Comparison of ENCODE assay signal across 12 cellular contexts in the genomic region with DNA sequence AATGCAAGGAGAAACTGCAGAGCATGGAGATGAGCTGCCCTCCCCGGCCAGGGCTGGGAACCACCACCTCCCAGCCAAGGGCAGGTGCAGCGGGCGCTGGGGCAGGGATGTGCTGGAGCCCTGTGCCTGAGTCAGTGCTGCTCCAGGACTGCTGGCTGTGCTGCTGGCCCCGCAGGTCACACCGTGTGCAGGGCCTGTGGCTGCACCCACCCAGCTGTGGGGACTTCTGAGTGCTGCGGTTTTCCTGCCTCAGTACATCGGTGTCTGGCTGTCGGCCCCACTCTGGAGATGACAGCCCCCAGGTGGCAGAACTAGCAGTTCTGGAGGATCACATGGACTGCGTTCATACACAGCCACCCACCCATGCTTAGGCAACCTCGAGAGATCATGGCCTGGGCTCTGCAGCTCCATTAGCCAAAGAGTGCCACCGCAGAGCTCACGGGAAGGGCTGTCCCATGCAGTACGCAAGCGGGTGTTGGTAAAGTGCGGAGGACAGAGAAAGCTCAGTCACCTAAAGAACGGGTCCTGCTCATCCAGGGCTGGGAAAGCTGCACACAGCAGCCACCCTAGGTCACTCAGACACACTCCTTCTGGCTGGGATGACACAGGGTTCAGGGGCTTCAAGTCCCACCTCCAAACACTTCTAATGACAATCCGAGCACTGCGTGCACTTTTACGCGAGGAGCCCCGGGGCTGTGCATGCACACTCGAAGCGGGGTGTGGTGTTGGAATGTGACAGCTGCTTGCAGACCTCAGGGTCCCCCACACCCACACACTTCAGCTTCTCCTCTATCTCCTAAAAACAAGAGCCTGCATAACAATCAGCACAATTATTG.
"Had no signal": no experiment of that assay in that cellular context is flagged by ENCODE, and none has a peak within 500 bp of the region (broad histone marks: within the 10 kb centered on the region; RNA-seq: fewer than 3 reads in every experiment).

No MANE protein-coding gene starts in this region.

- H3K27ac ChIP-seq: breast epithelium, uterus had no signal

- H3K4me1 ChIP-seq: breast epithelium, uterus had no signal

- H3K27me3 Mint-ChIP-seq: activated CD4-positive, alpha-beta T cell treated with anti-CD3 and anti-CD28 coated beads, Interleukin-2, amount 10 ng/mL, durations not matched to agents 7 days and 5 days had no signal

- H3K27ac Mint-ChIP-seq: activated CD4-positive, alpha-beta T cell treated with anti-CD3 and anti-CD28 coated beads, Interleukin-2, amount 10 ng/mL, durations not matched to agents 7 days and 5 days; activated T-cell treated with anti-CD3 and anti-CD28 coated beads, Interleukin-2, amount 50 U/mL, for 72 hours; naive B cell; stimulated activated naive CD8-positive, alpha-beta T cell treated with anti-CD3 and anti-CD28 coated beads, Interleukin-15, Interleukin-2, amounts not matched to agents 100 ng/mL and 50 ng/mL, for 24 hours; T-helper 1 cell treated with Interleukin-12 subunit alpha and Interleukin-12 subunit beta and Interleukin-4 antibody, amounts not matched to agents 30 μg/mL and 1 μg/mL, for 36 hours had no signal

- H3K4me3 ChIP-seq: breast epithelium, uterus had no signal

- H3K9me3 ChIP-seq: uterus had no signal

- H3K27me3 ChIP-seq: uterus had no signal

- H3K4me3 Mint-ChIP-seq: activated CD4-positive, alpha-beta T cell treated with anti-CD3 and anti-CD28 coated beads, Interleukin-2, amount 10 ng/mL, durations not matched to agents 7 days and 5 days; activated T-cell treated with anti-CD3 and anti-CD28 coated beads, Interleukin-2, amount 50 U/mL, for 72 hours; naive B cell; stimulated activated naive CD8-positive, alpha-beta T cell treated with anti-CD3 and anti-CD28 coated beads, Interleukin-15, Interleukin-2, amounts not matched to agents 100 ng/mL and 50 ng/mL, for 24 hours; T-helper 1 cell treated with Interleukin-12 subunit alpha and Interleukin-12 subunit beta and Interleukin-4 antibody, amounts not matched to agents 30 μg/mL and 1 μg/mL, for 36 hours had no signal

- DNase-seq: activated CD4-positive, alpha-beta T cell treated with anti-CD3 and anti-CD28 coated beads, Interleukin-2, amount 10 ng/mL, durations not matched to agents 7 days and 5 days; activated CD4-positive, CD25-positive, alpha-beta regulatory T cell; activated T-cell treated with anti-CD3 and anti-CD28 coated beads, Interleukin-2, amount 50 U/mL, for 72 hours; foreskin melanocyte; midbrain; naive B cell; stimulated activated CD4-positive, alpha-beta T cell treated with anti-CD3 and anti-CD28 coated beads, Interleukin-15, amount 100 ng/mL, for 24 hours; stimulated activated CD4-positive, alpha-beta T cell treated with anti-CD3 and anti-CD28 coated beads, Interleukin-4, amount 100 ng/mL, for 24 hours had no signal

- H3K36me3 ChIP-seq: breast epithelium, uterus had no signal

- ATAC-seq: activated T-cell treated with anti-CD3 and anti-CD28 coated beads, Interleukin-2, amount 50 U/mL, for 72 hours had no signal

- H3K4me1 Mint-ChIP-seq: activated CD4-positive, alpha-beta T cell treated with anti-CD3 and anti-CD28 coated beads, Interleukin-2, amount 10 ng/mL, durations not matched to agents 7 days and 5 days; naive B cell had no signal
